In genomic region chr7:106499897-106500296, GRCh38 we compare ENCODE assay signal across 2 cellular contexts.
TF ChIP-seq lines count a peak whose summit lies in the region.

No MANE protein-coding gene starts in this region.

TF ChIP-seq in GM23338, 12 proteins besides CTCF, POLR2A, EP300 and RAD21 (continued from another document):
- TF ChIP-seq ZNF114 (CRISPR knock-in tag; IDR thresholded peaks at IDR 0.05) (no peak), ZNF331 (CRISPR knock-in tag; IDR thresholded peaks at IDR 0.05; ENCODE audit: low read depth) (no peak), STAT1 (IDR thresholded peaks at IDR 0.05; ENCODE audit: unreplicated experiment) (no peak), EZH2 (IDR thresholded peaks at IDR 0.05; ENCODE audit: low read depth, unreplicated experiment) (no peak), ZNF462 (CRISPR knock-in tag; IDR thresholded peaks at IDR 0.05) (no peak), POLR2AphosphoS5 (IDR thresholded peaks at IDR 0.05; ENCODE audit: low read depth) (no peak), ETS1 (IDR thresholded peaks at IDR 0.05) (no peak), EZH2phosphoT487 (IDR thresholded peaks at IDR 0.05; ENCODE audit: unreplicated experiment) (no peak), REST (IDR thresholded peaks at IDR 0.05; ENCODE audit: unreplicated experiment) (no peak), NANOG (IDR thresholded peaks at IDR 0.05; ENCODE audit: borderline replicate concordance) (no peak)

TF ChIP-seq in K562, 482 proteins besides CTCF, POLR2A, EP300 and RAD21 (continued from another document):
- no peak for TF ChIP-seq ZNF655 (CRISPR knock-in tag; IDR thresholded peaks at IDR 0.05)
- no peak for TF ChIP-seq OTX1 (CRISPR knock-in tag; IDR thresholded peaks at IDR 0.05)
- peak; percentile 82 for TF ChIP-seq ZNF316 (IDR thresholded peaks at IDR 0.05)
- no peak for TF ChIP-seq POLR3A (IDR thresholded peaks at IDR 0.05; ENCODE audit: borderline replicate concordance, extremely low read depth, insufficient read depth, insufficient read length)
- TF ChIP-seq NR4A1 (CRISPR knock-in tag; IDR thresholded peaks at IDR 0.05): 0 out of 2 replicates have a peak, but pooled peaks have one; percentile 28
- no peak for TF ChIP-seq NR4A1 (tag; IDR thresholded peaks at IDR 0.05)
- peak; percentile 75; the same call in 1 of the 2 replicates for TF ChIP-seq C11orf30 (IDR thresholded peaks at IDR 0.05; ENCODE audit: low read depth)
- TF ChIP-seq ZNF766 (CRISPR knock-in tag; conservative IDR thresholded peaks at IDR 0.05): no peak
- TF ChIP-seq GTF2E2 (tag; IDR thresholded peaks at IDR 0.05): no peak
